In genomic region chr4:53366301-53366716, GRCh38 we compare ENCODE assay signal across 8 cellular contexts. TPM values are rescaled to one million over a fixed set of nuclear protein-coding genes. Genes with fewer than 3 reads are reported as not detected.
DNase-seq lines count a peak whose midpoint lies in the region; ATAC-seq and TF ChIP-seq lines count a peak whose summit lies in the region.

No MANE protein-coding gene starts in this region.

- H3K4me1 ChIP-seq in HUES64 (ENCODE audit: insufficient read depth, low read length) (peaks cover 10% of the 10 kb centered on the region; the same call in 1 of the 2 replicates), duodenal mucosa (ENCODE audit: control insufficient read depth in 1 of 2, insufficient read depth in 2 of 2, low read length in 2 of 2) (peaks cover 20 to 24% of the 10 kb centered on the region in 2 donors), ovary (ENCODE audit: insufficient read depth) (peaks cover 1% of the 10 kb centered on the region)

- no peak for TF ChIP-seq POLR2A in ovary (IDR thresholded peaks at IDR 0.05)

- no peak overlapping the region for H3K9ac ChIP-seq in HUES64 (ENCODE audit: low read depth, low read length)
- H3K9ac ChIP-seq in duodenal mucosa (ENCODE audit: low read depth in 1 of 2, low read length in 2 of 2): peak overlapping the region; percentile 68 to 73

- peaks cover 42% of the 10 kb centered on the region for H3K27me3 ChIP-seq in HUES64 (ENCODE audit: insufficient read depth, low read length)
- H3K27me3 ChIP-seq in duodenal mucosa (ENCODE audit: control insufficient read depth in 1 of 2, insufficient read depth in 2 of 2, low read length in 2 of 2): peaks cover 4% of the 10 kb centered on the region in 2 donors
- no peaks in the 10 kb centered on the region for H3K27me3 ChIP-seq in ovary

- no peak for TF ChIP-seq CTCF in ovary (IDR thresholded peaks at IDR 0.05)

- H3K4me3 ChIP-seq in HUES64 (ENCODE audit: low read length): peak overlapping the region; percentile 78
- peak overlapping the region; percentile 98 to 99 for H3K4me3 ChIP-seq in duodenal mucosa (ENCODE audit: low read depth in 1 of 2, low read length in 2 of 2)
- peak overlapping the region; percentile 64 for H3K4me3 ChIP-seq in ovary

- H3K36me3 ChIP-seq in HUES64 (ENCODE audit: insufficient read depth, low read length) (no peaks in the 10 kb centered on the region), duodenal mucosa (ENCODE audit: control insufficient read depth in 1 of 2, insufficient read depth in 2 of 2, low read length in 2 of 2) (no peaks in the 10 kb centered on the region), ovary (no peaks in the 10 kb centered on the region)

- WGBS in HUES64: 40% methylated on average over 8 of the region's 8 CpGs
- 9 to 14% (median 14%) methylated on average over 8 of the region's 8 CpGs for WGBS in ovary, 3 donors

- no peak for DNase-seq in ovary
- no peak for DNase-seq in kidney glomerular epithelial cell (lab: John Stamatoyannopoulos, UW)
- DNase-seq in NCI-H510A treated with DMSO at 0.1 percent for 48 hours (lab: John Stamatoyannopoulos, UW): no peak
- DNase-seq in AG08395 (ENCODE audit: low spot score): no peak

- H3K27ac ChIP-seq in HUES64 (ENCODE audit: low read depth, low read length) (no peak overlapping the region), duodenal mucosa (ENCODE audit: low read depth, low read length) (no peak overlapping the region), ovary (peak overlapping the region in 1 of 2 donors; percentile 34)

- ATAC-seq in GM19351 (IDR thresholded peaks at IDR 0.05; ENCODE audit: unreplicated experiment): peak; percentile 17
- no peak for ATAC-seq in GM18858 (IDR thresholded peaks at IDR 0.05; ENCODE audit: unreplicated experiment)

- TF ChIP-seq EP300 in ovary (IDR thresholded peaks at IDR 0.05): no peak

- H3K9me3 ChIP-seq in HUES64 (ENCODE audit: insufficient read depth, low read depth, low read length) (no peaks in the 10 kb centered on the region), duodenal mucosa (ENCODE audit: control insufficient read depth in 1 of 2, low read length in 2 of 2) (no peaks in the 10 kb centered on the region), ovary (no peaks in the 10 kb centered on the region)

- intact Hi-C loops in ovary (cut with DNase I): loop anchor here in 1 of 4 donors (10.0 kb wide), 1 partner anchor 878 kb away; no protein-coding TSS in a partner anchor

RNA-seq across cellular contexts. Expression of gene SCFD2, which starts 0.4 kb away (rescaled TPM):
- polyA plus RNA-seq in HUES64 (2013, experiment 1 of 2): 7.2 TPM
- polyA plus RNA-seq in HUES64 (2013, experiment 2 of 2): 7.2 TPM
- total RNA-seq in ovary: 10 to 100 TPM; 10.1 to 42.1 (median 13.5) TPM
- polyA plus RNA-seq in ovary: 10 to 100 TPM in 1 of 2 donors, 1 to 10 TPM in 1; 5.1 to 14.3 TPM

RNA-seq across cellular contexts. Expression of gene FIP1L1, which starts 11.1 kb away (rescaled TPM):
- polyA plus RNA-seq in HUES64 (2013, experiment 1 of 2): 51.9 TPM
- 56.6 TPM for polyA plus RNA-seq in HUES64 (2013, experiment 2 of 2)
- total RNA-seq in ovary: 10 to 100 TPM; 50.7 to 67.9 (median 66.1) TPM
- 10 to 100 TPM; 50.1 to 64.4 TPM for polyA plus RNA-seq in ovary
